ENCODE assay signal across 10 cellular contexts in genomic region chr4:150044517-150044916, GRCh38. TPM values are rescaled to one million over a fixed set of nuclear protein-coding genes. Genes with fewer than 3 reads are reported as not detected.
"Had no signal": no experiment of that assay in that cellular context is flagged by ENCODE, and none has a peak within 500 bp of the region (broad histone marks: within the 10 kb centered on the region; RNA-seq: fewer than 3 reads in every experiment).

No MANE protein-coding gene starts in this region.

- H3K9me3 Mint-ChIP-seq: H9 had no signal

- H3K9ac ChIP-seq: GM23248, KMS-11 had no signal

- H3K4me3 Mint-ChIP-seq: H9 had no signal

- H3K4me3 ChIP-seq: GM23248 had no signal

- H2AFZ ChIP-seq: GM23248 had no signal

- H3K4me2 ChIP-seq: KMS-11 had no signal

- H3K27ac Mint-ChIP-seq: H9 had no signal

- H3K27ac ChIP-seq: GM23248, KMS-11 had no signal

- FAIRE-seq: H54, HTR-8/SVneo had no signal

- DNase-seq: GM23248, GOT3, H9, HCEC 1CT, Karpas-422, KBM-7 had no signal

RNA-seq across cellular contexts. Expression of gene DCLK2, which starts 33.7 kb away (rescaled TPM):
- total RNA-seq: HT-29 had no signal
